Comparison of ENCODE assay signal across 15 cellular contexts in genomic region chr9:127193483-127193882, GRCh38.
DNase-seq lines count a peak whose midpoint lies in the region; ATAC-seq, FAIRE-seq and TF ChIP-seq lines count a peak whose summit lies in the region.
"Had no signal": no experiment of that assay in that cellular context is flagged by ENCODE, and none has a peak within 500 bp of the region (broad histone marks: within the 10 kb centered on the region; RNA-seq: fewer than 3 reads in every experiment).

No MANE protein-coding gene starts in this region.

- H3K27ac Mint-ChIP-seq in T-helper 17 cell = peak overlapping the region; percentile 55
- H3K27ac Mint-ChIP-seq: B cell; CD8-positive, alpha-beta T cell had no signal

- H3K4me1 Mint-ChIP-seq in T-helper 17 cell = peaks cover 12% of the 10 kb centered on the region

- H3K9ac ChIP-seq in kidney (ENCODE audit: low read length in 2 of 2) = no peak overlapping the region
- H3K9ac ChIP-seq: BLaER1 treated with 17β-estradiol and CSF1 and Interleukin-3, amounts not matched to agents 10 nM and 100 nM had no signal

- WGBS in heart right ventricle, 2 donors = 85 to 100% methylated on average over 1 of the region's 1 CpG
- 94 to 97% methylated on average over 1 of the region's 1 CpG for WGBS in aorta, 2 donors

- TF ChIP-seq CTCF in heart right ventricle (IDR thresholded peaks at IDR 0.05) (no peak), kidney (IDR thresholded peaks at IDR 0.05; ENCODE audit: borderline replicate concordance, extremely low read depth, insufficient read depth) (no peak)

- H3K27me3 ChIP-seq in heart right ventricle (no peaks in the 10 kb centered on the region), aorta (ENCODE audit: control insufficient read depth in 1 of 2, insufficient read depth in 2 of 2, low read length in 1 of 2) (no peaks in the 10 kb centered on the region)

- H3K27ac ChIP-seq in heart right ventricle (no peak overlapping the region), kidney (ENCODE audit: low read depth in 2 of 2, low read length in 2 of 2) (no peak overlapping the region), aorta (ENCODE audit: low read depth in 1 of 2, low read length in 2 of 2) (no peak overlapping the region)
- H3K27ac ChIP-seq: BLaER1 treated with 17β-estradiol and CSF1 and Interleukin-3, amounts not matched to agents 10 nM and 100 nM had no signal

- H3K27me3 Mint-ChIP-seq in T-helper 17 cell = no peaks in the 10 kb centered on the region
- H3K27me3 Mint-ChIP-seq: B cell had no signal

- DNase-seq in left cardiac atrium = peak; percentile 5
- DNase-seq in heart right ventricle = no peak
- no peak for DNase-seq in T-helper 17 cell
- peak; percentile 26 for DNase-seq in kidney
- DNase-seq in aorta = peak; percentile 17 to 41
- DNase-seq in NCI-H2081 treated with DMSO at 0.1 percent for 48 hours (lab: John Stamatoyannopoulos, UW) = no peak
- DNase-seq: Calu3; CD8-positive, alpha-beta T cell; DMS79 treated with DMSO at 0.1 percent for 48 hours; GF-D8; H9 had no signal

- H3K4me3 ChIP-seq in heart right ventricle (no peak overlapping the region), kidney (ENCODE audit: low read length in 2 of 2) (no peak overlapping the region), aorta (ENCODE audit: low read length in 2 of 2) (no peak overlapping the region)
- H3K4me3 ChIP-seq: BLaER1 treated with 17β-estradiol and CSF1 and Interleukin-3, amounts not matched to agents 10 nM and 100 nM had no signal

- no peak overlapping the region for H3K4me3 Mint-ChIP-seq in T-helper 17 cell
- H3K4me3 Mint-ChIP-seq: B cell; CD8-positive, alpha-beta T cell; H9 had no signal

- no peak for FAIRE-seq in kidney (lab: Jason Lieb, UNC)
- FAIRE-seq: H1 had no signal

- ATAC-seq in left cardiac atrium (no peak), heart right ventricle (no peak), T-helper 17 cell (no peak), aorta (ENCODE audit: low FRiP score) (no peak), HG03095 (IDR thresholded peaks at IDR 0.05; ENCODE audit: unreplicated experiment) (no peak)
- ATAC-seq: CD8-positive, alpha-beta T cell had no signal

- H3K9me3 ChIP-seq in heart right ventricle (no peaks in the 10 kb centered on the region), T-helper 17 cell (ENCODE audit: control insufficient read depth, low read length, poor library complexity, severe bottlenecking) (no peaks in the 10 kb centered on the region), kidney (ENCODE audit: control insufficient read depth in 1 of 2, low read length in 2 of 2) (no peaks in the 10 kb centered on the region), aorta (ENCODE audit: control insufficient read depth, low read length) (no peaks in the 10 kb centered on the region)
- H3K9me3 ChIP-seq: BLaER1 treated with 17β-estradiol and CSF1 and Interleukin-3, amounts not matched to agents 10 nM and 100 nM had no signal

- H3K36me3 ChIP-seq in heart right ventricle (peaks cover 0 to 3% (median 0%) of the 10 kb centered on the region in 9 donors), kidney (ENCODE audit: control insufficient read depth in 1 of 2, insufficient read depth in 2 of 2, low read length in 2 of 2) (peaks cover 0 to 5% of the 10 kb centered on the region in 2 donors), aorta (ENCODE audit: control insufficient read depth in 1 of 2, insufficient read depth in 2 of 2, low read length in 1 of 2) (no peaks in the 10 kb centered on the region)
- H3K36me3 ChIP-seq: BLaER1 treated with 17β-estradiol and CSF1 and Interleukin-3, amounts not matched to agents 10 nM and 100 nM had no signal

- intact Hi-C loops in left cardiac atrium (cut with DNase I) = no loop called here
- intact Hi-C loops in heart right ventricle (cut with DNase I) = loop anchor here in 1 of 10 donors (10.0 kb wide), 1 partner anchor 139 kb away; no protein-coding TSS in a partner anchor
- intact Hi-C loops in kidney (cut with DNase I) = no loop called here
- intact Hi-C loops in aorta (cut with DNase I) = no loop called here

- H3K36me3 Mint-ChIP-seq in T-helper 17 cell (ENCODE audit: low read depth) = peaks cover 2% of the 10 kb centered on the region

- peaks cover 15 to 31% (median 24%) of the 10 kb centered on the region in 9 donors for H3K4me1 ChIP-seq in heart right ventricle
- peaks cover 7 to 12% of the 10 kb centered on the region in 2 donors for H3K4me1 ChIP-seq in kidney (ENCODE audit: control insufficient read depth in 1 of 2, insufficient read depth in 1 of 2, low read depth in 1 of 2, low read length in 2 of 2)
- H3K4me1 ChIP-seq in aorta (ENCODE audit: control insufficient read depth in 1 of 2, insufficient read depth in 2 of 2, low read length in 2 of 2) = no peaks in the 10 kb centered on the region

Comparison
In these comparisons a context has a peak if more than half of its experiments do, and no peak if none do; other contexts are left out.
1. DNase-seq: peak in left cardiac atrium (single experiment), kidney (single experiment) and aorta (2 of 2); none in heart right ventricle (0 of 2), T-helper 17 cell (0 of 3) and NCI-H2081 treated with DMSO at 0.1 percent for 48 hours (single experiment).